Comparison of ENCODE assay signal across 10 cellular contexts in genomic region chr10:84195044-84195830, GRCh38. TPM values are rescaled to one million over a fixed set of nuclear protein-coding genes. Genes with fewer than 3 reads are reported as not detected.
DNase-seq lines count a peak whose midpoint lies in the region; ATAC-seq and TF ChIP-seq lines count a peak whose summit lies in the region.
"Had no signal": no experiment of that assay in that cellular context is flagged by ENCODE, and none has a peak within 500 bp of the region (broad histone marks: within the 10 kb centered on the region; RNA-seq: fewer than 3 reads in every experiment).

No MANE protein-coding gene starts in this region.

- peak in 1 of 4 donors; percentile 6 for ATAC-seq in heart left ventricle

- H3K36me3 Mint-ChIP-seq in activated naive CD8-positive, alpha-beta T cell treated with anti-CD3 and anti-CD28 coated beads for 36 hours: no peaks in the 10 kb centered on the region
- no peaks in the 10 kb centered on the region for H3K36me3 Mint-ChIP-seq in type B pancreatic cell

- H3K36me3 ChIP-seq in heart left ventricle (no peaks in the 10 kb centered on the region), mesendoderm (ENCODE audit: control insufficient read depth, insufficient read depth, low read length) (no peaks in the 10 kb centered on the region)

- H3K9ac ChIP-seq in mesendoderm (ENCODE audit: low read length): peak overlapping the region; percentile 58

- peak overlapping the region in 11 of 12 donors; percentile 28 to 56 (median 50) for H3K4me3 ChIP-seq in heart left ventricle
- H3K4me3 ChIP-seq in mesendoderm (ENCODE audit: low read length): peak overlapping the region; percentile 19

- no peaks in the 10 kb centered on the region for H3K79me2 ChIP-seq in mesendoderm (ENCODE audit: control insufficient read depth, insufficient read depth, low read length)

- H4K8ac ChIP-seq in mesendoderm (ENCODE audit: low read depth, low read length): no peak overlapping the region

- peaks cover 28% of the 10 kb centered on the region for H3K27me3 Mint-ChIP-seq in activated naive CD8-positive, alpha-beta T cell treated with anti-CD3 and anti-CD28 coated beads for 36 hours
- peaks cover 88% of the 10 kb centered on the region for H3K27me3 Mint-ChIP-seq in type B pancreatic cell

- DNase-seq in heart left ventricle: no peak
- no peak for DNase-seq in cardiac septum (ENCODE audit: low spot score)
- no peak for DNase-seq in activated naive CD8-positive, alpha-beta T cell treated with anti-CD3 and anti-CD28 coated beads for 36 hours
- DNase-seq in mesendoderm: no peak
- DNase-seq in type B pancreatic cell (ENCODE audit: extremely low spot score, unreplicated experiment): no peak
- no peak for DNase-seq in NCI-H1048 (lab: John Stamatoyannopoulos, UW)
- no peak for DNase-seq in GM10248 (ENCODE audit: extremely low spot score)
- DNase-seq in DMS 273 treated with DMSO at 0.1 percent for 48 hours (lab: John Stamatoyannopoulos, UW): no peak
- DNase-seq: GOT3 had no signal

- H3K18ac ChIP-seq in mesendoderm (ENCODE audit: low read length): no peak overlapping the region

- POLR2A ChIA-PET in GM10248 (lab: Yijun Ruan, JAX): no interaction called here

- H3K4me1 ChIP-seq in heart left ventricle: peaks cover 0 to 26% (median 8%) of the 10 kb centered on the region in 12 donors
- no peaks in the 10 kb centered on the region for H3K4me1 ChIP-seq in mesendoderm (ENCODE audit: control insufficient read depth, low read depth, low read length)

- H3K4me2 ChIP-seq in mesendoderm (ENCODE audit: low read length): peak overlapping the region; percentile 94

- H3K23ac ChIP-seq in mesendoderm (ENCODE audit: low read length): peak overlapping the region; percentile 89

- TF ChIP-seq CTCF in heart left ventricle (IDR thresholded peaks at IDR 0.05): no peak
- TF ChIP-seq CTCF in type B pancreatic cell (conservative IDR thresholded peaks at IDR 0.05): no peak
- no peak for TF ChIP-seq CTCF in GM10248 (IDR thresholded peaks at IDR 0.05; ENCODE audit: control extremely low read depth, extremely low read depth, low read depth, missing control alignments)

- H4K5ac ChIP-seq in mesendoderm (ENCODE audit: low read length): no peak overlapping the region

- 18 to 35% (median 27%) methylated on average over 25 to 43 of the region's 43 CpGs for WGBS in heart left ventricle, 4 donors
- WGBS in mesendoderm (ENCODE audit: extremely low coverage, insufficient coverage, low lambda C conversion rate): no CpG with 5 or more reads among the region's 43 CpGs

- no peaks in the 10 kb centered on the region for H3K79me1 ChIP-seq in mesendoderm (ENCODE audit: low read length)

- no peak overlapping the region for H2BK15ac ChIP-seq in mesendoderm (replicated peaks; ENCODE audit: low read depth)

- peak overlapping the region; percentile 49 for H3K4me3 Mint-ChIP-seq in activated naive CD8-positive, alpha-beta T cell treated with anti-CD3 and anti-CD28 coated beads for 36 hours
- peak overlapping the region; percentile 57 for H3K4me3 Mint-ChIP-seq in type B pancreatic cell

- intact Hi-C loops in heart left ventricle (cut with DNase I): loop anchor here in 1 of 10 donors (5.0 kb wide), 1 partner anchor 43 kb away; no protein-coding TSS in a partner anchor
- intact Hi-C loops in cardiac septum (cut with DNase I): loop anchor here (5.0 kb wide), 1 partner anchor 48 kb away; no protein-coding TSS in a partner anchor

- H2BK120ac ChIP-seq in mesendoderm (ENCODE audit: low read depth, low read length): no peak overlapping the region

- TF ChIP-seq POLR2A in heart left ventricle (IDR thresholded peaks at IDR 0.05): no peak

- H3K9me3 ChIP-seq in heart left ventricle: no peaks in the 10 kb centered on the region

- no peak overlapping the region for H3K4ac ChIP-seq in mesendoderm (ENCODE audit: low read depth, low read length)

- H3K9me3 Mint-ChIP-seq in activated naive CD8-positive, alpha-beta T cell treated with anti-CD3 and anti-CD28 coated beads for 36 hours: no peaks in the 10 kb centered on the region
- H3K9me3 Mint-ChIP-seq in type B pancreatic cell: no peaks in the 10 kb centered on the region

- H2BK5ac ChIP-seq in mesendoderm (ENCODE audit: low read length): no peak overlapping the region

- no peak overlapping the region for H3K27ac Mint-ChIP-seq in activated naive CD8-positive, alpha-beta T cell treated with anti-CD3 and anti-CD28 coated beads for 36 hours
- no peak overlapping the region for H3K27ac Mint-ChIP-seq in type B pancreatic cell

- peaks cover 13% of the 10 kb centered on the region for H3K4me1 Mint-ChIP-seq in activated naive CD8-positive, alpha-beta T cell treated with anti-CD3 and anti-CD28 coated beads for 36 hours
- H3K4me1 Mint-ChIP-seq in type B pancreatic cell (ENCODE audit: unreplicated experiment): no peaks in the 10 kb centered on the region

- no peak overlapping the region for H2AK5ac ChIP-seq in mesendoderm (ENCODE audit: low read length)

- CTCF ChIA-PET in GM10248 (lab: Yijun Ruan, JAX): interaction anchor here (1.3 to 5.2 kb wide), 4 partner anchors 9 to 46 kb away, joined by 3 to 25 read pairs (median 4); no protein-coding TSS in a partner anchor

- H3K27ac ChIP-seq in heart left ventricle: no peak overlapping the region
- H3K27ac ChIP-seq in mesendoderm (ENCODE audit: low read depth, low read length): no peak overlapping the region

- H3K56ac ChIP-seq in mesendoderm (ENCODE audit: low read length): no peak overlapping the region

- peaks cover 9 to 56% (median 23%) of the 10 kb centered on the region in 9 donors for H3K27me3 ChIP-seq in heart left ventricle
- H3K27me3 ChIP-seq in mesendoderm (ENCODE audit: insufficient read depth, low read length, poor library complexity): peaks cover 18% of the 10 kb centered on the region

RNA-seq across cellular contexts. Expression of gene CDHR1, which starts 0.9 kb away (rescaled TPM):
- total RNA-seq in heart left ventricle (1 to 10 TPM in 2 of 9 donors, under 1 TPM in 6, not detected in 1; 0.14 to 1.3 (median 0.43) TPM), cardiac septum (1.3 TPM), type B pancreatic cell (ENCODE audit: low replicate concordance) (0.41 and 0.93 TPM in 2 replicates)
- under 1 TPM; 0.07 to 0.11 TPM for polyA plus RNA-seq in heart left ventricle
- 1 to 10 TPM in 1 of 2 experiments, under 1 TPM in 1; 0.91 to 1.6 TPM for total RNA-seq in activated naive CD8-positive, alpha-beta T cell treated with anti-CD3 and anti-CD28 coated beads for 36 hours
- polyA plus RNA-seq in mesendoderm (2013, experiment 1 of 2): 6.2 TPM
- 5.9 TPM for polyA plus RNA-seq in mesendoderm (2013, experiment 2 of 2)

RNA-seq across cellular contexts. Expression of gene GPR15LG, which starts 21.6 kb away (rescaled TPM):
- not detected for total RNA-seq in heart left ventricle
- polyA plus RNA-seq in heart left ventricle: under 1 TPM in 1 of 2 donors, not detected in 1; 0.11 TPM
- not detected for total RNA-seq in cardiac septum
- not detected for total RNA-seq in activated naive CD8-positive, alpha-beta T cell treated with anti-CD3 and anti-CD28 coated beads for 36 hours
- polyA plus RNA-seq in mesendoderm (2013, experiment 1 of 2): not detected
- not detected for polyA plus RNA-seq in mesendoderm (2013, experiment 2 of 2)
- total RNA-seq in type B pancreatic cell (ENCODE audit: low replicate concordance): 0.70 and 0.98 TPM in 2 replicates

RNA-seq across cellular contexts. Expression of gene LRIT2, which starts 30.1 kb away (rescaled TPM):
- total RNA-seq in heart left ventricle (not detected), cardiac septum (not detected), type B pancreatic cell (ENCODE audit: low replicate concordance) (not detected in 2 replicates)
- polyA plus RNA-seq in heart left ventricle: not detected
- not detected for total RNA-seq in activated naive CD8-positive, alpha-beta T cell treated with anti-CD3 and anti-CD28 coated beads for 36 hours
- polyA plus RNA-seq in mesendoderm (2013, experiment 1 of 2): not detected
- not detected for polyA plus RNA-seq in mesendoderm (2013, experiment 2 of 2)
- total RNA-seq: renal cortical epithelial cell had no signal

RNA-seq across cellular contexts. Expression of gene LRIT1, which starts 46.1 kb away (rescaled TPM):
- total RNA-seq in heart left ventricle (not detected), cardiac septum (not detected), type B pancreatic cell (ENCODE audit: low replicate concordance) (not detected in 2 replicates)
- polyA plus RNA-seq in heart left ventricle: not detected
- total RNA-seq in activated naive CD8-positive, alpha-beta T cell treated with anti-CD3 and anti-CD28 coated beads for 36 hours: not detected
- polyA plus RNA-seq in mesendoderm (2013, experiment 1 of 2): not detected
- polyA plus RNA-seq in mesendoderm (2013, experiment 2 of 2): not detected
- total RNA-seq: renal cortical epithelial cell had no signal

RNA-seq across cellular contexts. Expression of gene RGR, which starts 49.6 kb away (rescaled TPM):
- under 1 TPM in 3 of 9 donors, not detected in 6; 0.35 to 0.99 (median 0.38) TPM for total RNA-seq in heart left ventricle
- 1 to 10 TPM in 1 of 2 donors, under 1 TPM in 1; 0.04 to 2.0 TPM for polyA plus RNA-seq in heart left ventricle
- total RNA-seq in cardiac septum: not detected
- not detected for total RNA-seq in activated naive CD8-positive, alpha-beta T cell treated with anti-CD3 and anti-CD28 coated beads for 36 hours
- not detected for polyA plus RNA-seq in mesendoderm (2013, experiment 1 of 2)
- not detected for polyA plus RNA-seq in mesendoderm (2013, experiment 2 of 2)
- not detected in 2 replicates for total RNA-seq in type B pancreatic cell (ENCODE audit: low replicate concordance)
- total RNA-seq: renal cortical epithelial cell had no signal
